Comparison of ENCODE assay signal across 8 cellular contexts in the genomic region with DNA sequence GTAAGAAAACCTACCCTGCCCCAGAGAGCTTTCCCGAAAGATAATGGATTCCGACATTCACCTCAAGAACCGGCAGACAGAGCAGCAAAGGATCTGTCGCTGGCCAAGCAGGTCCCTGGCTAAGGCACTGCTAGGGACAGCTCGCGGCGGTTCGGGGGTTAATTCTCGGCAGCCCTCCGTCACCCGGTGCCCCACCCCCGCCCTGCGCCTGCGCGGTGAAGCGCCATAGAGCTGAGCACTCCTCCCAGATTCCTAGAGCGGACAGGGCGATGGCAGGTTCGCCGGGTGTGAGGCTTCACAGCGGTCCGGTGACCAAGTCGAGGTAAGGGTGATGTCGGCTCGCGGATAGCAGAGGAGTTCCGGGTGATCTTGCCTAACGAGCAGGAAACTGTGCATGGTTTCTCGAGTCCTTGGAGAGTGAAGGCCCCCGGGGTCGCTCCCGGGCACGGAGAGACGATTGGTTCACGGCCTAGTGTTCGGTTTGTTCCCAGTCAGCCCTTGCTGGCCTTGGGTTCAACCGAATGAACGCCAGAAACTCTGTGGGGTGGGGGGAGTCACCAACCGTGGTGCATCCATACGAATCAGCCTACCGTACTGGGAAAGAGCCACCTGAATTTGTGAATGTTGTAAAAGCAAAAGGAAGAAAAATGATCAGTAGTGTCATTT. TPM values are rescaled to one million over a fixed set of nuclear protein-coding genes. Genes with fewer than 3 reads are reported as not detected.
A peak's percentile ranks its signal among the peaks of the same experiment; 100 is the strongest.
DNase-seq lines count a peak whose midpoint lies in the region; ATAC-seq and TF ChIP-seq lines count a peak whose summit lies in the region.

A gene (minus strand): TSS at position 160 of the 666 bp plus-strand sequence. CDS start 25,877 bp downstream, outside the sequence.

- H3K27ac ChIP-seq in OCI-LY3 (ENCODE audit: low read length) = peak within 1 kb of the TSS; percentile 74

- H3K4me3 ChIP-seq in OCI-LY3 (ENCODE audit: low read length) (peak within 1 kb of the TSS; percentile 97), mononuclear cell (ENCODE audit: low read length) (peak within 1 kb of the TSS; percentile 60)

- H3K9ac ChIP-seq in OCI-LY3 (ENCODE audit: low read length) = peak within 1 kb of the TSS; percentile 81

- H3K79me2 ChIP-seq in OCI-LY3 (ENCODE audit: low read length) = peaks cover 84% of the 10 kb centered on the region

- ATAC-seq in GM21515 (IDR thresholded peaks at IDR 0.05; ENCODE audit: unreplicated experiment) = peak; percentile 93

- H3K4me1 ChIP-seq in OCI-LY3 (ENCODE audit: low read length) (peaks cover 16% of the 10 kb centered on the region), mononuclear cell (ENCODE audit: insufficient read depth, low read length) (peaks cover 22% of the 10 kb centered on the region)

- peaks cover 59% of the 10 kb centered on the region for H3K36me3 ChIP-seq in OCI-LY3 (replicated peaks; ENCODE audit: low read depth, low read length)

- peak within 1 kb of the TSS; percentile 100 for H3K4me2 ChIP-seq in OCI-LY3 (ENCODE audit: low read length)

- peak within 1 kb of the TSS; percentile 87 for H2AFZ ChIP-seq in OCI-LY3 (ENCODE audit: low read depth, low read length)

- no peak for TF ChIP-seq CTCF in OCI-LY3 (IDR thresholded peaks at IDR 0.05; ENCODE audit: low read depth, low read length)

- H3K27me3 ChIP-seq in OCI-LY3 (ENCODE audit: low read depth, low read length) (no peaks in the 10 kb centered on the region), mononuclear cell (ENCODE audit: insufficient read depth, low read length) (no peaks in the 10 kb centered on the region)

- H4K20me1 ChIP-seq in OCI-LY3 (ENCODE audit: insufficient read depth, low read length) = no peaks in the 10 kb centered on the region

- DNase-seq in D341Med (ENCODE audit: low spot score) (peak; percentile 99), HuH-7 (ENCODE audit: low spot score) (peak; percentile 82), activated T-cell treated with anti-CD3 and anti-CD28 coated beads for 1 hour (ENCODE audit: low read depth) (peak; percentile 94), epidermal melanocyte (ENCODE audit: insufficient read length, low spot score) (peak; percentile 92)
- DNase-seq in stimulated activated CD8-positive, alpha-beta memory T cell treated with anti-CD3 and anti-CD28 coated beads, Interleukin-4, amount 100 ng/mL, for 1 hour (ENCODE audit: low read depth in 2 of 2, low spot score in 1 of 2) = peak; percentile 92 to 93

- peaks cover 30% of the 10 kb centered on the region for H3K9me3 ChIP-seq in OCI-LY3 (ENCODE audit: insufficient read depth, low read length)
- H3K9me3 ChIP-seq in mononuclear cell (ENCODE audit: low read depth, low read length) = no peaks in the 10 kb centered on the region

RNA-seq across cellular contexts. Expression of the gene that starts here (rescaled TPM):
- total RNA-seq in mononuclear cell = 6.1 TPM

Comparison
In these comparisons a context has a peak if more than half of its experiments do, and no peak if none do; other contexts are left out.
1. Peak in every context shown above with its lines: DNase-seq, ATAC-seq, H3K4me3 ChIP-seq and H3K27ac ChIP-seq.